ENCODE assay signal across 1 cellular context in genomic region chr20:4830212-4830607, GRCh38.
A peak's percentile ranks its signal among the peaks of the same experiment; 100 is the strongest.
TF ChIP-seq lines count a peak whose summit lies in the region.

No MANE protein-coding gene starts in this region.

TF ChIP-seq in HEK293, 187 proteins besides CTCF, POLR2A, EP300 and RAD21 (continued from another document):
- TF ChIP-seq PRDM6 (tag by site-specific recombination; IDR thresholded peaks at IDR 0.05), result peak; percentile 62
- peak; percentile 38; the same call in 1 of the 2 replicates for TF ChIP-seq FEZF1 (tag by site-specific recombination; IDR thresholded peaks at IDR 0.05)
